In the genomic region with DNA sequence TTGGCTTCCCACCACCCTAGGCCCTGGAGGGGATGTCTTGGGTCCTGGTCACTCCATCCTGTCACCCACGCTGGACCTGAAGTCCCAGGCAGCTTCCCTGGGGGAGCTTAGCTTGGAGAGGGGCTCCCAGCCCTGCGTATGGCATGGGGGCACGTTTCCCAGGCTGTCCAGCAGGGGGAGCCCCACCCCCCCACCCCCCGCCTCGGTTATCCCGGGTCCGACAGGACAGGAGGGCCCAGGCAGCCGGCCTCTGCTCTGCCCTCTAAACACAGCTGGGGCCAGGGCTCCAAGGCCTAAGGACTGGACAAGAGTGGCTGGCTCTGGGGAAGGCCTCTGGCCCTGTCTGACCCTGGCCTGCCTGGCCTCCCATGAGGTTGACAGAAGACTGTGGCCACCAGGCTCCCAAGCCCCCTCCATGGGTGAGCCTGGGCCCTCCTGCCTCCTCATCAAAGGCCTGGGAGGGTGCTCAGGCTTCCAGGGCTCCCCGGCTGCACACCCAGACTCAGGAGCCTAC, we compare ENCODE assay signal across 11 cellular contexts.
A peak's percentile ranks its signal among the peaks of the same experiment; 100 is the strongest.
DNase-seq lines count a peak whose midpoint lies in the region; ATAC-seq and TF ChIP-seq lines count a peak whose summit lies in the region.
"Had no signal": no experiment of that assay in that cellular context is flagged by ENCODE, and none has a peak within 500 bp of the region (broad histone marks: within the 10 kb centered on the region; RNA-seq: fewer than 3 reads in every experiment).

No MANE protein-coding gene starts in this region.

- no peaks in the 10 kb centered on the region for H3K9me3 ChIP-seq in left ventricle myocardium inferior (replicated peaks)
- no peaks in the 10 kb centered on the region for H3K9me3 ChIP-seq in OCI-LY3 (ENCODE audit: insufficient read depth, low read length)
- H3K9me3 ChIP-seq in upper lobe of left lung = no peaks in the 10 kb centered on the region
- H3K9me3 ChIP-seq in ovary = no peaks in the 10 kb centered on the region
- H3K9me3 ChIP-seq: testis had no signal

- H3K4me3 ChIP-seq in left ventricle myocardium inferior = no peak overlapping the region
- no peak overlapping the region for H3K4me3 ChIP-seq in OCI-LY3 (ENCODE audit: low read length)
- no peak overlapping the region for H3K4me3 ChIP-seq in fibroblast of the aortic adventitia (ENCODE audit: low read depth, low read length)
- H3K4me3 ChIP-seq in upper lobe of left lung = no peak overlapping the region
- H3K4me3 ChIP-seq in ovary = no peak overlapping the region
- H3K4me3 ChIP-seq: skin epidermis, testis had no signal

- peaks cover 26% of the 10 kb centered on the region for H3K27me3 Mint-ChIP-seq in activated T-cell treated with anti-CD3 and anti-CD28 coated beads, Interleukin-2, amount 50 U/mL, for 72 hours (ENCODE audit: low read depth)

- no peaks in the 10 kb centered on the region for H3K4me1 Mint-ChIP-seq in activated T-cell treated with anti-CD3 and anti-CD28 coated beads, Interleukin-2, amount 50 U/mL, for 72 hours (ENCODE audit: low read depth)

- H3K9ac ChIP-seq in OCI-LY3 (ENCODE audit: low read length) = no peak overlapping the region

- peak overlapping the region; percentile 47 for H3K4me2 ChIP-seq in OCI-LY3 (ENCODE audit: low read length)

- H4K20me1 ChIP-seq in OCI-LY3 (ENCODE audit: insufficient read depth, low read length) = no peaks in the 10 kb centered on the region

- no peaks in the 10 kb centered on the region for H3K36me3 ChIP-seq in left ventricle myocardium inferior
- H3K36me3 ChIP-seq in OCI-LY3 (replicated peaks; ENCODE audit: low read depth, low read length) = no peaks in the 10 kb centered on the region
- H3K36me3 ChIP-seq in upper lobe of left lung = no peaks in the 10 kb centered on the region
- H3K36me3 ChIP-seq in ovary = no peaks in the 10 kb centered on the region

- intact Hi-C loops in left ventricle myocardium inferior (cut with micrococcal nuclease) (no loop called here), left ventricle myocardium superior (cut with micrococcal nuclease) (no loop called here), ovary (cut with DNase I) (no loop called here)

- no peaks in the 10 kb centered on the region for H3K79me2 ChIP-seq in OCI-LY3 (ENCODE audit: low read length)

- WGBS in upper lobe of left lung, 2 donors = 67 to 88% methylated on average over 1 to 2 of the region's 9 CpGs
- 29 to 50% (median 35%) methylated on average over 4 to 9 of the region's 9 CpGs for WGBS in ovary, 3 donors

- H3K4me1 ChIP-seq in left ventricle myocardium inferior (peaks cover 5% of the 10 kb centered on the region), OCI-LY3 (ENCODE audit: low read length) (peaks cover 48% of the 10 kb centered on the region), upper lobe of left lung (no peaks in the 10 kb centered on the region), ovary (ENCODE audit: insufficient read depth) (no peaks in the 10 kb centered on the region)
- H3K4me1 ChIP-seq: testis had no signal

- no peaks in the 10 kb centered on the region for H3K36me3 Mint-ChIP-seq in activated T-cell treated with anti-CD3 and anti-CD28 coated beads, Interleukin-2, amount 50 U/mL, for 72 hours (ENCODE audit: insufficient read depth in 2 of 2)

- ATAC-seq in left ventricle myocardium superior (no peak), upper lobe of left lung (ENCODE audit: low FRiP score in 2 of 2) (no peak)
- no peak for ATAC-seq in activated T-cell treated with anti-CD3 and anti-CD28 coated beads, Interleukin-2, amount 50 U/mL, for 72 hours (replicated peaks in 1 of 2)

- no peak for DNase-seq in left ventricle myocardium inferior
- DNase-seq in left ventricle myocardium superior = no peak
- no peak for DNase-seq in fibroblast of the aortic adventitia (ENCODE audit: low read depth)
- DNase-seq in upper lobe of left lung = peak in 1 of 2 donors; percentile 42
- no peak for DNase-seq in activated CD4-positive, CD25-positive, alpha-beta regulatory T cell treated with anti-CD3 and anti-CD28 coated beads, Interleukin-2, amount 50 U/mL, for 72 hours
- no peak for DNase-seq in ovary
- DNase-seq in activated T-cell treated with anti-CD3 and anti-CD28 coated beads, Interleukin-2, amount 50 U/mL, for 72 hours = no peak
- DNase-seq: NCI-H510A treated with DMSO at 0.1 percent for 48 hours, testis had no signal

- no peak overlapping the region for H2AFZ ChIP-seq in OCI-LY3 (ENCODE audit: low read depth, low read length)

- no peak for TF ChIP-seq POLR2A in upper lobe of left lung (IDR thresholded peaks at IDR 0.05)
- TF ChIP-seq POLR2A in ovary (IDR thresholded peaks at IDR 0.05) = no peak

- peaks cover 97% of the 10 kb centered on the region for H3K27me3 ChIP-seq in left ventricle myocardium inferior (ENCODE audit: low read depth)
- H3K27me3 ChIP-seq in OCI-LY3 (ENCODE audit: low read depth, low read length) = peaks cover 3% of the 10 kb centered on the region; the same call in 1 of the 2 replicates
- no peaks in the 10 kb centered on the region for H3K27me3 ChIP-seq in upper lobe of left lung
- no peaks in the 10 kb centered on the region for H3K27me3 ChIP-seq in ovary
- H3K27me3 ChIP-seq: testis had no signal

- H3K9me3 Mint-ChIP-seq in activated T-cell treated with anti-CD3 and anti-CD28 coated beads, Interleukin-2, amount 50 U/mL, for 72 hours = no peaks in the 10 kb centered on the region

- no peak overlapping the region for H3K27ac Mint-ChIP-seq in activated T-cell treated with anti-CD3 and anti-CD28 coated beads, Interleukin-2, amount 50 U/mL, for 72 hours

- TF ChIP-seq CTCF in left ventricle myocardium inferior (IDR thresholded peaks at IDR 0.05; ENCODE audit: borderline replicate concordance) (peak; percentile 66), OCI-LY3 (IDR thresholded peaks at IDR 0.05; ENCODE audit: low read depth, low read length) (peak; percentile 29; the same call in 1 of the 2 replicates), fibroblast of the aortic adventitia (IDR thresholded peaks at IDR 0.05; ENCODE audit: insufficient read depth, low read length) (peak; percentile 44), upper lobe of left lung (IDR thresholded peaks at IDR 0.05) (peak in 5 of 6 experiments; percentile 17 to 69 (median 32)), ovary (IDR thresholded peaks at IDR 0.05) (no peak)

- H3K27ac ChIP-seq in left ventricle myocardium inferior (replicated peaks) (no peak overlapping the region), OCI-LY3 (ENCODE audit: low read length) (no peak overlapping the region), upper lobe of left lung (no peak overlapping the region), ovary (no peak overlapping the region)
- H3K27ac ChIP-seq: skin epidermis, testis had no signal

- TF ChIP-seq EP300 in upper lobe of left lung (IDR thresholded peaks at IDR 0.05) = no peak
- no peak for TF ChIP-seq EP300 in ovary (IDR thresholded peaks at IDR 0.05)

- H3K4me3 Mint-ChIP-seq in activated T-cell treated with anti-CD3 and anti-CD28 coated beads, Interleukin-2, amount 50 U/mL, for 72 hours = no peak overlapping the region

Comparison
In these comparisons a context has a peak if more than half of its experiments do, and no peak if none do; other contexts are left out.
1. CTCF ChIP-seq: peak in left ventricle myocardium inferior (single experiment), OCI-LY3 (single experiment), fibroblast of the aortic adventitia (single experiment) and upper lobe of left lung (5 of 6); none in ovary (0 of 3).